Comparison of ENCODE assay signal across 1 cellular context in the genomic region with DNA sequence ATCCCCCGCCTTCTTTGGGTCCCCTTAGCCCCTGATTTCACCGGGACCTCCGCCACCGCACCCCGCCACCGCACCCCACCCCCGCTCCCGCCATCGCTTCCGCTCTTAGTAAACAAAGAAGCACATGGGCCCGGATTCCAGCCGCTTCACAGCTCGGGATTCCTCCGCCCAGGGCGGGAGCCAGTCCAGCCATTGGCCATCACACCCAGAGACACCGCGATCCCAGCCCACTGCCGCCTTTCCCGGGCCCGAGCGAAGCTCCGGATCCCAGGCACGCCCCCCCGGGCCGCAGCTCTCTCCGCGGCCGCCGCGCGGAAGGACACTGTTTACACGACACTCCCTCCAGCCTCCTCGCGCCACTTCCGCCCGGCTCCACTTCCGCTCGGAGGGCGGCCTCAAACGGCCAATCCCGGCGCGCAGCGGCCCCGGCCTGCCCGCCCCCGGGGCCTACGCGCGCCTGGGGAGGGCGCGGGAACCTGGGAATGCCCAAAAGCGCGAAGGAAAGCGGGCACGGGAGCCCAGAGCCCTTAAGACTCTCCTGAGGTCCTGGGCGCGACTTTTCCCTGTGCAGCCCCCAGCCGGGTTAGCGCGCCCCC.
TF ChIP-seq lines count a peak whose summit lies in the region.

No MANE protein-coding gene starts in this region.

TF ChIP-seq in HepG2, 621 proteins besides CTCF, POLR2A, EP300 and RAD21 (continued from another document and continues in another):
- TF ChIP-seq, protein P1, sequence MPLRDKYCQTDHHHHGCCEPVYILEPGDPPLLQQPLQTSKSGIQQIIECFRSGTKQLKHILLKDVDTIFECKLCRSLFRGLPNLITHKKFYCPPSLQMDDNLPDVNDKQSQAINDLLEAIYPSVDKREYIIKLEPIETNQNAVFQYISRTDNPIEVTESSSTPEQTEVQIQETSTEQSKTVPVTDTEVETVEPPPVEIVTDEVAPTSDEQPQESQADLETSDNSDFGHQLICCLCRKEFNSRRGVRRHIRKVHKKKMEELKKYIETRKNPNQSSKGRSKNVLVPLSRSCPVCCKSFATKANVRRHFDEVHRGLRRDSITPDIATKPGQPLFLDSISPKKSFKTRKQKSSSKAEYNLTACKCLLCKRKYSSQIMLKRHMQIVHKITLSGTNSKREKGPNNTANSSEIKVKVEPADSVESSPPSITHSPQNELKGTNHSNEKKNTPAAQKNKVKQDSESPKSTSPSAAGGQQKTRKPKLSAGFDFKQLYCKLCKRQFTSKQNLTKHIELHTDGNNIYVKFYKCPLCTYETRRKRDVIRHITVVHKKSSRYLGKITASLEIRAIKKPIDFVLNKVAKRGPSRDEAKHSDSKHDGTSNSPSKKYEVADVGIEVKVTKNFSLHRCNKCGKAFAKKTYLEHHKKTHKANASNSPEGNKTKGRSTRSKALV (CRISPR knock-in tag; IDR thresholded peaks at IDR 0.05): no peak; the same call in 1 of the 2 replicates
- TF ChIP-seq THAP11 (CRISPR knock-in tag; IDR thresholded peaks at IDR 0.05): peak; percentile 94
- peak; percentile 97 for TF ChIP-seq SIN3A (IDR thresholded peaks at IDR 0.05; ENCODE audit: borderline replicate concordance, low read depth, low read length)
- TF ChIP-seq, protein P2, sequence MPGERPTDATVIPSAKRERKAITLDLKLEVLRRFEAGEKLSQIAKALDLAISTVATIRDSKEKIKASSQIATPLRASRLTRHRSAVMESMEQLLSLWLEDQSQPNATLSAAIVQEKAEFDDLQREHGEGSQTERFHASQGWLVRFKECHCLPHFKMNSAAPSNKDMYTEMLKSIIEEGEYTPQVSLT (CRISPR knock-in tag; IDR thresholded peaks at IDR 0.05; ENCODE audit: borderline replicate concordance, low read depth): no peak
- peak; percentile 73 for TF ChIP-seq ZFY (CRISPR knock-in tag; IDR thresholded peaks at IDR 0.05)
- TF ChIP-seq, protein P3, sequence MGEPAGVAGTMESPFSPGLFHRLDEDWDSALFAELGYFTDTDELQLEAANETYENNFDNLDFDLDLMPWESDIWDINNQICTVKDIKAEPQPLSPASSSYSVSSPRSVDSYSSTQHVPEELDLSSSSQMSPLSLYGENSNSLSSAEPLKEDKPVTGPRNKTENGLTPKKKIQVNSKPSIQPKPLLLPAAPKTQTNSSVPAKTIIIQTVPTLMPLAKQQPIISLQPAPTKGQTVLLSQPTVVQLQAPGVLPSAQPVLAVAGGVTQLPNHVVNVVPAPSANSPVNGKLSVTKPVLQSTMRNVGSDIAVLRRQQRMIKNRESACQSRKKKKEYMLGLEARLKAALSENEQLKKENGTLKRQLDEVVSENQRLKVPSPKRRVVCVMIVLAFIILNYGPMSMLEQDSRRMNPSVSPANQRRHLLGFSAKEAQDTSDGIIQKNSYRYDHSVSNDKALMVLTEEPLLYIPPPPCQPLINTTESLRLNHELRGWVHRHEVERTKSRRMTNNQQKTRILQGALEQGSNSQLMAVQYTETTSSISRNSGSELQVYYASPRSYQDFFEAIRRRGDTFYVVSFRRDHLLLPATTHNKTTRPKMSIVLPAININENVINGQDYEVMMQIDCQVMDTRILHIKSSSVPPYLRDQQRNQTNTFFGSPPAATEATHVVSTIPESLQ (CRISPR knock-in tag; conservative IDR thresholded peaks at IDR 0.05): no peak
- no peak; the same call in 1 of the 2 replicates for TF ChIP-seq PPARG (CRISPR knock-in tag; conservative IDR thresholded peaks at IDR 0.05)
- no peak for TF ChIP-seq SSRP1 (CRISPR knock-in tag; IDR thresholded peaks at IDR 0.05)
- TF ChIP-seq, protein P4, sequence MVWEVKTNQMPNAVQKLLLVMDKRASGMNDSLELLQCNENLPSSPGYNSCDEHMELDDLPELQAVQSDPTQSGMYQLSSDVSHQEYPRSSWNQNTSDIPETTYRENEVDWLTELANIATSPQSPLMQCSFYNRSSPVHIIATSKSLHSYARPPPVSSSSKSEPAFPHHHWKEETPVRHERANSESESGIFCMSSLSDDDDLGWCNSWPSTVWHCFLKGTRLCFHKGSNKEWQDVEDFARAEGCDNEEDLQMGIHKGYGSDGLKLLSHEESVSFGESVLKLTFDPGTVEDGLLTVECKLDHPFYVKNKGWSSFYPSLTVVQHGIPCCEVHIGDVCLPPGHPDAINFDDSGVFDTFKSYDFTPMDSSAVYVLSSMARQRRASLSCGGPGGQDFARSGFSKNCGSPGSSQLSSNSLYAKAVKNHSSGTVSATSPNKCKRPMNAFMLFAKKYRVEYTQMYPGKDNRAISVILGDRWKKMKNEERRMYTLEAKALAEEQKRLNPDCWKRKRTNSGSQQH (CRISPR knock-in tag; IDR thresholded peaks at IDR 0.05; ENCODE audit: low read depth): peak; percentile 73
- no peak; the same call in 1 of the 2 replicates for TF ChIP-seq ZNF138 (CRISPR knock-in tag; IDR thresholded peaks at IDR 0.05; ENCODE audit: low read depth)
- peak; percentile 88 for TF ChIP-seq CBFB (CRISPR knock-in tag; IDR thresholded peaks at IDR 0.05)
- no peak for TF ChIP-seq SRF (IDR thresholded peaks at IDR 0.05; ENCODE audit: low read depth, low read length)
- TF ChIP-seq, protein P5, sequence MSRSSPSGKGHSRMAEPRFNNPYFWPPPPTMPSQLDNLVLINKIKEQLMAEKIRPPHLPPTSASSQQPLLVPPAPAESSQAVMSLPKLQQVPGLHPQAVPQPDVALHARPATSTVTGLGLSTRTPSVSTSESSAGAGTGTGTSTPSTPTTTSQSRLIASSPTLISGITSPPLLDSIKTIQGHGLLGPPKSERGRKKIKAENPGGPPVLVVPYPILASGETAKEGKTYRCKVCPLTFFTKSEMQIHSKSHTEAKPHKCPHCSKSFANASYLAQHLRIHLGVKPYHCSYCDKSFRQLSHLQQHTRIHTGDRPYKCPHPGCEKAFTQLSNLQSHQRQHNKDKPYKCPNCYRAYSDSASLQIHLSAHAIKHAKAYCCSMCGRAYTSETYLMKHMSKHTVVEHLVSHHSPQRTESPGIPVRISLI (CRISPR knock-in tag; IDR thresholded peaks at IDR 0.05; ENCODE audit: borderline replicate concordance): peak; percentile 49; the same call in 1 of the 2 replicates
- TF ChIP-seq ZNF709 (CRISPR knock-in tag; IDR thresholded peaks at IDR 0.05): 0 out of 2 replicates have a peak, but pooled peaks have one; percentile 41
- TF ChIP-seq NFKBIZ (CRISPR knock-in tag; IDR thresholded peaks at IDR 0.05): peak; percentile 42; the same call in 1 of the 2 replicates
- TF ChIP-seq MYC (CRISPR knock-in tag; IDR thresholded peaks at IDR 0.05; ENCODE audit: borderline replicate concordance): peak; percentile 97
- no peak for TF ChIP-seq KAT2B (IDR thresholded peaks at IDR 0.05; ENCODE audit: borderline replicate concordance, low read depth, low read length)
- peak; percentile 76; the same call in 1 of the 2 replicates for TF ChIP-seq ELF4 (CRISPR knock-in tag; IDR thresholded peaks at IDR 0.05; ENCODE audit: borderline replicate concordance)
- no peak; the same call in 1 of the 2 replicates for TF ChIP-seq TAF1 (CRISPR knock-in tag; IDR thresholded peaks at IDR 0.05)
- TF ChIP-seq, protein P6, sequence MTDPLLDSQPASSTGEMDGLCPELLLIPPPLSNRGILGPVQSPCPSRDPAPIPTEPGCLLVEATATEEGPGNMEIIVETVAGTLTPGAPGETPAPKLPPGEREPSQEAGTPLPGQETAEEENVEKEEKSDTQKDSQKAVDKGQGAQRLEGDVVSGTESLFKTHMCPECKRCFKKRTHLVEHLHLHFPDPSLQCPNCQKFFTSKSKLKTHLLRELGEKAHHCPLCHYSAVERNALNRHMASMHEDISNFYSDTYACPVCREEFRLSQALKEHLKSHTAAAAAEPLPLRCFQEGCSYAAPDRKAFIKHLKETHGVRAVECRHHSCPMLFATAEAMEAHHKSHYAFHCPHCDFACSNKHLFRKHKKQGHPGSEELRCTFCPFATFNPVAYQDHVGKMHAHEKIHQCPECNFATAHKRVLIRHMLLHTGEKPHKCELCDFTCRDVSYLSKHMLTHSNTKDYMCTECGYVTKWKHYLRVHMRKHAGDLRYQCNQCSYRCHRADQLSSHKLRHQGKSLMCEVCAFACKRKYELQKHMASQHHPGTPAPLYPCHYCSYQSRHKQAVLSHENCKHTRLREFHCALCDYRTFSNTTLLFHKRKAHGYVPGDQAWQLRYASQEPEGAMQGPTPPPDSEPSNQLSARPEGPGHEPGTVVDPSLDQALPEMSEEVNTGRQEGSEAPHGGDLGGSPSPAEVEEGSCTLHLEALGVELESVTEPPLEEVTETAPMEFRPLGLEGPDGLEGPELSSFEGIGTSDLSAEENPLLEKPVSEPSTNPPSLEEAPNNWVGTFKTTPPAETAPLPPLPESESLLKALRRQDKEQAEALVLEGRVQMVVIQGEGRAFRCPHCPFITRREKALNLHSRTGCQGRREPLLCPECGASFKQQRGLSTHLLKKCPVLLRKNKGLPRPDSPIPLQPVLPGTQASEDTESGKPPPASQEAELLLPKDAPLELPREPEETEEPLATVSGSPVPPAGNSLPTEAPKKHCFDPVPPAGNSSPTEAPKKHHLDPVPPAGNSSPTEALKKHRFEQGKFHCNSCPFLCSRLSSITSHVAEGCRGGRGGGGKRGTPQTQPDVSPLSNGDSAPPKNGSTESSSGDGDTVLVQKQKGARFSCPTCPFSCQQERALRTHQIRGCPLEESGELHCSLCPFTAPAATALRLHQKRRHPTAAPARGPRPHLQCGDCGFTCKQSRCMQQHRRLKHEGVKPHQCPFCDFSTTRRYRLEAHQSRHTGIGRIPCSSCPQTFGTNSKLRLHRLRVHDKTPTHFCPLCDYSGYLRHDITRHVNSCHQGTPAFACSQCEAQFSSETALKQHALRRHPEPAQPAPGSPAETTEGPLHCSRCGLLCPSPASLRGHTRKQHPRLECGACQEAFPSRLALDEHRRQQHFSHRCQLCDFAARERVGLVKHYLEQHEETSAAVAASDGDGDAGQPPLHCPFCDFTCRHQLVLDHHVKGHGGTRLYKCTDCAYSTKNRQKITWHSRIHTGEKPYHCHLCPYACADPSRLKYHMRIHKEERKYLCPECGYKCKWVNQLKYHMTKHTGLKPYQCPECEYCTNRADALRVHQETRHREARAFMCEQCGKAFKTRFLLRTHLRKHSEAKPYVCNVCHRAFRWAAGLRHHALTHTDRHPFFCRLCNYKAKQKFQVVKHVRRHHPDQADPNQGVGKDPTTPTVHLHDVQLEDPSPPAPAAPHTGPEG (CRISPR knock-in tag; IDR thresholded peaks at IDR 0.05): no peak
- TF ChIP-seq HDAC1 (CRISPR knock-in tag; IDR thresholded peaks at IDR 0.05): peak; percentile 98
- no peak for TF ChIP-seq HNF4A (CRISPR knock-in tag; IDR thresholded peaks at IDR 0.05)
- peak; percentile 65; the same call in 1 of the 2 replicates for TF ChIP-seq ZNF614 (CRISPR knock-in tag; IDR thresholded peaks at IDR 0.05; ENCODE audit: borderline replicate concordance)
- TF ChIP-seq HNRNPK (IDR thresholded peaks at IDR 0.05; ENCODE audit: low read depth, low read length, poor library complexity, severe bottlenecking): peak; percentile 56
- TF ChIP-seq MTF1 (CRISPR knock-in tag; IDR thresholded peaks at IDR 0.05): no peak
- TF ChIP-seq, protein P7, sequence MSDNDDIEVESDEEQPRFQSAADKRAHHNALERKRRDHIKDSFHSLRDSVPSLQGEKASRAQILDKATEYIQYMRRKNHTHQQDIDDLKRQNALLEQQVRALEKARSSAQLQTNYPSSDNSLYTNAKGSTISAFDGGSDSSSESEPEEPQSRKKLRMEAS (IDR thresholded peaks at IDR 0.05): peak; percentile 99
- TF ChIP-seq PCBP1 (IDR thresholded peaks at IDR 0.05; ENCODE audit: borderline replicate concordance, low read depth, low read length): peak; percentile 98
- TF ChIP-seq SALL2 (CRISPR knock-in tag; IDR thresholded peaks at IDR 0.05): peak; percentile 85; the same call in 1 of the 2 replicates
- no peak for TF ChIP-seq ZKSCAN5 (CRISPR knock-in tag; IDR thresholded peaks at IDR 0.05)
- TF ChIP-seq NRL (CRISPR knock-in tag; IDR thresholded peaks at IDR 0.05; ENCODE audit: borderline replicate concordance): no peak
- peak; percentile 63; the same call in 1 of the 2 replicates for TF ChIP-seq ZNF850 (CRISPR knock-in tag; conservative IDR thresholded peaks at IDR 0.05)
- no peak for TF ChIP-seq ZNF569 (CRISPR knock-in tag; IDR thresholded peaks at IDR 0.05; ENCODE audit: borderline replicate concordance)
- peak; percentile 73; the same call in 1 of the 2 replicates for TF ChIP-seq PITX1 (CRISPR knock-in tag; IDR thresholded peaks at IDR 0.05)
- TF ChIP-seq, protein P8, sequence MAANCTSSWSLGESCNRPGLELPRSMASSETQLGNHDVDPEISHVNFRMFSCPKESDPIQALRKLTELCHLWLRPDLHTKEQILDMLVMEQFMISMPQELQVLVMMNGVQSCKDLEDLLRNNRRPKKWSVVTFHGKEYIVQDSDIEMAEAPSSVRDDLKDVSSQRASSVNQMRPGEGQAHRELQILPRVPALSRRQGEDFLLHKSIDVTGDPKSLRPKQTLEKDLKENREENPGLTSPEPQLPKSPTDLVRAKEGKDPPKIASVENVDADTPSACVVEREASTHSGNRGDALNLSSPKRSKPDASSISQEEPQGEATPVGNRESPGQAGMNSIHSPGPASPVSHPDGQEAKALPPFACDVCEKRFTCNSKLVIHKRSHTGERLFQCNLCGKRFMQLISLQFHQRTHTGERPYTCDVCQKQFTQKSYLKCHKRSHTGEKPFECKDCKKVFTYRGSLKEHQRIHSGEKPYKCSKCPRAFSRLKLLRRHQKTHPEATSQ (CRISPR knock-in tag; IDR thresholded peaks at IDR 0.05; ENCODE audit: borderline replicate concordance): no peak
- peak; percentile 70; the same call in 1 of the 2 replicates for TF ChIP-seq CHCHD3 (CRISPR knock-in tag; IDR thresholded peaks at IDR 0.05)
- TF ChIP-seq, protein P9, sequence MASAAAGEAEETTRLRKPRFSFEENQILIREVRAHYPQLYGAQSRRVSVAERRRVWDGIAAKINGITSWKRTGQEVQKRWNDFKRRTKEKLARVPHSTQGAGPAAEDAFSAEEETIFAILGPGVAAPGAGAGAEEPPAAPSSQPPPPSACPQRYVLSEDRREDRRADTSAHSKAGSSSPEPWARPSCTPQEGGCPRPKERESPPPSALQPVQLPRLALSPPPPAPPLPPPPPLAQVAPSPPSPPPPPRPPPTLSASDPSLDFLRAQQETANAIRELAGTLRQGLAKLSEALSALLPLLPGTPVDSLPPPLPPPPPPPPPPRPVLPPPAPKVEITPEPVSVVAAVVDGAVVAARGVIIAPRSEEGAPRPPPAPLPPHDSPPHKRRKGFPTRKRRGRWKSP (CRISPR knock-in tag; IDR thresholded peaks at IDR 0.05): peak; percentile 55; the same call in 1 of the 2 replicates
- TF ChIP-seq ZBTB7A (CRISPR knock-in tag; IDR thresholded peaks at IDR 0.05): 0 out of 2 replicates have a peak, but pooled peaks have one; percentile 2
- TF ChIP-seq TBP (CRISPR knock-in tag; IDR thresholded peaks at IDR 0.05): no peak
- TF ChIP-seq SRSF1 (optimal IDR thresholded peaks at IDR 0.05; ENCODE audit: low read depth, low read length): no peak
- TF ChIP-seq ZNF20 (CRISPR knock-in tag; IDR thresholded peaks at IDR 0.05): no peak
- TF ChIP-seq CENPT (CRISPR knock-in tag; IDR thresholded peaks at IDR 0.05; ENCODE audit: low read depth): no peak
- no peak for TF ChIP-seq CENPX (CRISPR knock-in tag; IDR thresholded peaks at IDR 0.05)
- TF ChIP-seq, protein P10, sequence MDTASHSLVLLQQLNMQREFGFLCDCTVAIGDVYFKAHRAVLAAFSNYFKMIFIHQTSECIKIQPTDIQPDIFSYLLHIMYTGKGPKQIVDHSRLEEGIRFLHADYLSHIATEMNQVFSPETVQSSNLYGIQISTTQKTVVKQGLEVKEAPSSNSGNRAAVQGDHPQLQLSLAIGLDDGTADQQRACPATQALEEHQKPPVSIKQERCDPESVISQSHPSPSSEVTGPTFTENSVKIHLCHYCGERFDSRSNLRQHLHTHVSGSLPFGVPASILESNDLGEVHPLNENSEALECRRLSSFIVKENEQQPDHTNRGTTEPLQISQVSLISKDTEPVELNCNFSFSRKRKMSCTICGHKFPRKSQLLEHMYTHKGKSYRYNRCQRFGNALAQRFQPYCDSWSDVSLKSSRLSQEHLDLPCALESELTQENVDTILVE (CRISPR knock-in tag; IDR thresholded peaks at IDR 0.05): peak; percentile 99
- TF ChIP-seq RFX1 (IDR thresholded peaks at IDR 0.05): no peak
- no peak for TF ChIP-seq SIX1 (CRISPR knock-in tag; IDR thresholded peaks at IDR 0.05; ENCODE audit: borderline replicate concordance)
- TF ChIP-seq ZNF10 (CRISPR knock-in tag; IDR thresholded peaks at IDR 0.05; ENCODE audit: borderline replicate concordance, low read depth): no peak
- TF ChIP-seq ATF7-NPFF (CRISPR knock-in tag; IDR thresholded peaks at IDR 0.05; ENCODE audit: low read depth): peak; percentile 75
